In the genomic region with DNA sequence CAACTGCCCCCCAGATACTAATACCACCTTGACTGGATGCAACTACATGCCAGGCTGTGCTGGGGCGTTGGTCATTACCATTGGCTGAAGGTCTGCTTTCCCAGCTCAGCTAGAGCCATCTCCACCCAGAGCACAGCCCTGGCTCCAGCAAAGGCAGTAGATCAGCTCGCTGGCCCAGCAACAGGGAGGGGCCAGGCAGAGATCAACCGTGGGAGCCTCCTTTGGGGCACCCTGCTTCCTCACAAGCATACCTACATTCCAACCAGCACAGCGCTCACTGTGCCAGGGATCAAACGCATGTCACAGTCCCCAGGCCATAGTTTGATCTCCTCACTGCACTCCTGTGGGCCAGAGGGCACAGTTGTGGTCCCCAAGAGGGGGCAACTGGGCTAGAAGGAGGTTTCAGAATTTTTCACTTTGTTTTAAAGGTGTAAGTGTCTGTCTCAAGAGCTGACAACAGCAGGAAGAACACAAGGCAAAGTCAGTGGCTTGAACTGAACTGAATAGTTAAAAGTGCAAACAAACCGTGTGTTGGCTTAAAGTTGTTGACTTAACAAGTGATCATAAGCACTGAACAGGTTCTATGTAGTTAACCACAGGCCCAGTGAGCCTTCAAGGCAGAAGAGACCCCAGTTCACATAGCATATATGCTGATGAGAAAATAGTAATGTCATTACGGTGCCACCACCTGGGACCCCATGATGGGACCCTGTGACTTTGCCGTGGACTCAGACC, we compare ENCODE assay signal across 13 cellular contexts.
DNase-seq lines count a peak whose midpoint lies in the region; ATAC-seq, FAIRE-seq and TF ChIP-seq lines count a peak whose summit lies in the region.
"Had no signal": no experiment of that assay in that cellular context is flagged by ENCODE, and none has a peak within 500 bp of the region (broad histone marks: within the 10 kb centered on the region; RNA-seq: fewer than 3 reads in every experiment).

No MANE protein-coding gene starts in this region.

- no peak for TF ChIP-seq POLR2A in gastrocnemius medialis (IDR thresholded peaks at IDR 0.05)
- no peak for TF ChIP-seq POLR2A in GM12891 (IDR thresholded peaks at IDR 0.05; ENCODE audit: low read depth, low read length)

- CTCF ChIA-PET in Calu3 (lab: Charles Lee) = interaction anchor here (0.5 kb wide), 1 partner anchor 154 kb away, joined by 3 read pairs; no protein-coding TSS in a partner anchor

- H3K9me3 Mint-ChIP-seq in Calu3 (ENCODE audit: low read depth, unreplicated experiment) = no peaks in the 10 kb centered on the region
- H3K9me3 Mint-ChIP-seq: HFFc6 had no signal

- peak overlapping the region; percentile 37 for H3K27ac Mint-ChIP-seq in Calu3 (ENCODE audit: unreplicated experiment)
- H3K27ac Mint-ChIP-seq: HFFc6 had no signal

- H3K4me3 Mint-ChIP-seq in Calu3 (ENCODE audit: low read depth, unreplicated experiment) = no peak overlapping the region
- H3K4me3 Mint-ChIP-seq: HFFc6 had no signal

- H3K4me1 Mint-ChIP-seq in Calu3 (ENCODE audit: low read depth, unreplicated experiment) = peaks cover 19% of the 10 kb centered on the region

- intact Hi-C loops in Calu3 (cut with micrococcal nuclease; ENCODE audit: unreplicated experiment) (no loop called here), ascending aorta (cut with DNase I) (loop anchor here (1.0 to 2.0 kb wide), 2 partner anchors 45 to 70 kb away; a partner anchor contains a TSS), left lung (cut with DNase I) (no loop called here), gastrocnemius medialis (cut with DNase I; ENCODE audit: low total_unique reads) (no loop called here)

- H3K27ac ChIP-seq in ascending aorta (peak overlapping the region; percentile 97), left lung (peak overlapping the region; percentile 56 to 67), gastrocnemius medialis (peak overlapping the region; percentile 11 to 64 (median 37))
- H3K27ac ChIP-seq: BLaER1 had no signal

- no peaks in the 10 kb centered on the region for H3K36me3 Mint-ChIP-seq in Calu3 (ENCODE audit: insufficient read depth, unreplicated experiment)

- peak; percentile 85 for ATAC-seq in left lung
- peak in 1 of 2 donors; percentile 11 for ATAC-seq in gastrocnemius medialis
- ATAC-seq in HG03432 (IDR thresholded peaks at IDR 0.05; ENCODE audit: unreplicated experiment) = no peak
- ATAC-seq in GM19035 (IDR thresholded peaks at IDR 0.05; ENCODE audit: unreplicated experiment) = no peak
- ATAC-seq: SK-N-SH treated with all-trans-retinoic acid at 6 μM for 48 hours had no signal

- TF ChIP-seq CTCF in Calu3 (IDR thresholded peaks at IDR 0.05; ENCODE audit: unreplicated experiment) (no peak), ascending aorta (IDR thresholded peaks at IDR 0.05) (no peak), left lung (IDR thresholded peaks at IDR 0.05) (no peak), gastrocnemius medialis (IDR thresholded peaks at IDR 0.05 in 4 of 5, conservative IDR thresholded peaks at IDR 0.05 in 1 of 5) (no peak)

- peaks cover 18 to 27% of the 10 kb centered on the region in 2 donors for H3K4me1 ChIP-seq in ascending aorta
- H3K4me1 ChIP-seq in left lung = peaks cover 9 to 18% of the 10 kb centered on the region in 2 donors
- H3K4me1 ChIP-seq in gastrocnemius medialis = peaks cover 0 to 4% of the 10 kb centered on the region in 2 donors
- H3K4me1 ChIP-seq: BLaER1 had no signal

- in situ Hi-C loops in gastrocnemius medialis (cut with MboI; ENCODE audit: low sequenced_read_pairs in 4 of 4) = no loop called here

- H3K36me3 ChIP-seq in ascending aorta = no peaks in the 10 kb centered on the region
- no peaks in the 10 kb centered on the region for H3K36me3 ChIP-seq in left lung
- H3K36me3 ChIP-seq in gastrocnemius medialis = no peaks in the 10 kb centered on the region

- no peaks in the 10 kb centered on the region for H3K27me3 Mint-ChIP-seq in Calu3 (ENCODE audit: unreplicated experiment)

- BruUV-seq in Calu3 (replicated peaks; lab: Mats Ljungman, UMichigan) = no TSS peak

- H3K27me3 ChIP-seq in ascending aorta (no peaks in the 10 kb centered on the region), left lung (no peaks in the 10 kb centered on the region), gastrocnemius medialis (no peaks in the 10 kb centered on the region)
- H3K27me3 ChIP-seq: BLaER1 had no signal

- FAIRE-seq in GM12891 (lab: Jason Lieb, UNC) = no peak

- H3K9me3 ChIP-seq in ascending aorta (no peaks in the 10 kb centered on the region), left lung (no peaks in the 10 kb centered on the region), gastrocnemius medialis (no peaks in the 10 kb centered on the region)
- H3K9me3 ChIP-seq: BLaER1 had no signal

- peak overlapping the region in 1 of 2 donors; percentile 41 for H3K4me3 ChIP-seq in ascending aorta
- H3K4me3 ChIP-seq in left lung = no peak overlapping the region
- H3K4me3 ChIP-seq in gastrocnemius medialis = no peak overlapping the region
- H3K4me3 ChIP-seq: BLaER1 had no signal

- DNase-seq in Calu3 = peak; percentile 28
- DNase-seq in ascending aorta (ENCODE audit: low spot score in 2 of 2) = no peak
- no peak for DNase-seq in left lung
- DNase-seq in gastrocnemius medialis = no peak
- DNase-seq in NCI-H2171 treated with DMSO at 0.1 percent for 48 hours (lab: John Stamatoyannopoulos, UW) = no peak
- DNase-seq in GM12891 (ENCODE audit: insufficient read length, low spot score) = no peak
- DNase-seq: HFFc6, NCI-H69, retina had no signal

TF ChIP-seq in GM12891, 5 proteins besides CTCF, POLR2A, EP300 and RAD21:
- no peak for TF ChIP-seq SPI1 (IDR thresholded peaks at IDR 0.05; ENCODE audit: low read depth, low read length)

Comparison
In these comparisons a context has a peak if more than half of its experiments do, and no peak if none do; other contexts are left out.
1. H3K27ac ChIP-seq: peak in every context shown above with its lines; median percentile 97 in ascending aorta; 62 in left lung; 37 in gastrocnemius medialis.